In the genomic region with DNA sequence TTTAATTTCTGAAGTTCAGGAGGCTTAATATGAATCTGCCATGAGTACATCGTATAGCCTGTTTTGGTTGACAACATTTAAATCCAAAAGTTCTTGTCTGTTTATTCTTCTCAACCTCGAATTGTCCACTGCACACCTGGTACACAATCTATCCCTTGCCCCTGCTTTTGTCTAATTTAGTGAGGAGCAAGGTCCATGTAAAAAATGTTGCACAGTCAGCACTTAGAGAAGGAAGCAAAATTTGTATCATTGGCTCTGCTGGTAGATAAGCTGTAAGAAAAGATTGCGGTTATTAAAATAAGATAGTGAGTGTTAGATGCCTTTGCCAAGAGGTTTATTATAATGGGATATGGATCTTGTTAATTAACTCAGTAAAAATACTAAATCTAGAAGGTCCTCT, we compare ENCODE assay signal across 4 cellular contexts.
TF ChIP-seq lines count a peak whose summit lies in the region.

No MANE protein-coding gene starts in this region.

TF ChIP-seq in A549, 52 proteins besides CTCF, POLR2A, EP300 and RAD21:
- peak; percentile 80 for TF ChIP-seq MAFK (IDR thresholded peaks at IDR 0.05; ENCODE audit: partially characterized antibody)
- no peak for TF ChIP-seq ZFP36 (IDR thresholded peaks at IDR 0.05; ENCODE audit: borderline replicate concordance, partially characterized antibody)

TF ChIP-seq in H1, 55 proteins besides CTCF, POLR2A, EP300 and RAD21:
- no peak for TF ChIP-seq BRCA1 (IDR thresholded peaks at IDR 0.05; ENCODE audit: low read depth, low read length)
- TF ChIP-seq MAFK (IDR thresholded peaks at IDR 0.05; ENCODE audit: low read depth, low read length), result peak; percentile 60
- TF ChIP-seq NRF1 (IDR thresholded peaks at IDR 0.05; ENCODE audit: low read depth, low read length), result no peak
- TF ChIP-seq RXRA (IDR thresholded peaks at IDR 0.05; ENCODE audit: insufficient read depth, low read depth, low read length), result no peak
- TF ChIP-seq KDM5A (IDR thresholded peaks at IDR 0.05; ENCODE audit: low read length), result no peak

TF ChIP-seq in HepG2, 621 proteins besides CTCF, POLR2A, EP300 and RAD21:
- TF ChIP-seq MAFF (IDR thresholded peaks at IDR 0.05; ENCODE audit: low read depth, low read length) (peak; percentile 91), MAFK (conservative IDR thresholded peaks at IDR 0.05 in 1 of 2, IDR thresholded peaks at IDR 0.05 in 1 of 2; ENCODE audit: low read length in 2 of 2) (peak; percentile 86 to 93)
- TF ChIP-seq, protein P1, sequence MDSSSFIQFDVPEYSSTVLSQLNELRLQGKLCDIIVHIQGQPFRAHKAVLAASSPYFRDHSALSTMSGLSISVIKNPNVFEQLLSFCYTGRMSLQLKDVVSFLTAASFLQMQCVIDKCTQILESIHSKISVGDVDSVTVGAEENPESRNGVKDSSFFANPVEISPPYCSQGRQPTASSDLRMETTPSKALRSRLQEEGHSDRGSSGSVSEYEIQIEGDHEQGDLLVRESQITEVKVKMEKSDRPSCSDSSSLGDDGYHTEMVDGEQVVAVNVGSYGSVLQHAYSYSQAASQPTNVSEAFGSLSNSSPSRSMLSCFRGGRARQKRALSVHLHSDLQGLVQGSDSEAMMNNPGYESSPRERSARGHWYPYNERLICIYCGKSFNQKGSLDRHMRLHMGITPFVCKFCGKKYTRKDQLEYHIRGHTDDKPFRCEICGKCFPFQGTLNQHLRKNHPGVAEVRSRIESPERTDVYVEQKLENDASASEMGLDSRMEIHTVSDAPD (CRISPR knock-in tag; IDR thresholded peaks at IDR 0.05), result no peak

TF ChIP-seq in GM23338, 12 proteins besides CTCF, POLR2A, EP300 and RAD21:
- TF ChIP-seq CREB1 (CRISPR knock-in tag; IDR thresholded peaks at IDR 0.05; ENCODE audit: low read depth) (no peak), STAT1 (IDR thresholded peaks at IDR 0.05; ENCODE audit: unreplicated experiment) (no peak), ZNF331 (CRISPR knock-in tag; IDR thresholded peaks at IDR 0.05; ENCODE audit: low read depth) (no peak), ZNF114 (CRISPR knock-in tag; IDR thresholded peaks at IDR 0.05) (no peak), NANOG (IDR thresholded peaks at IDR 0.05; ENCODE audit: borderline replicate concordance) (no peak), POLR2AphosphoS5 (IDR thresholded peaks at IDR 0.05; ENCODE audit: low read depth) (no peak), JUNB (IDR thresholded peaks at IDR 0.05; ENCODE audit: unreplicated experiment) (no peak), EZH2phosphoT487 (IDR thresholded peaks at IDR 0.05; ENCODE audit: unreplicated experiment) (no peak), EZH2 (IDR thresholded peaks at IDR 0.05; ENCODE audit: low read depth, unreplicated experiment) (no peak)
- TF ChIP-seq, protein P2, sequence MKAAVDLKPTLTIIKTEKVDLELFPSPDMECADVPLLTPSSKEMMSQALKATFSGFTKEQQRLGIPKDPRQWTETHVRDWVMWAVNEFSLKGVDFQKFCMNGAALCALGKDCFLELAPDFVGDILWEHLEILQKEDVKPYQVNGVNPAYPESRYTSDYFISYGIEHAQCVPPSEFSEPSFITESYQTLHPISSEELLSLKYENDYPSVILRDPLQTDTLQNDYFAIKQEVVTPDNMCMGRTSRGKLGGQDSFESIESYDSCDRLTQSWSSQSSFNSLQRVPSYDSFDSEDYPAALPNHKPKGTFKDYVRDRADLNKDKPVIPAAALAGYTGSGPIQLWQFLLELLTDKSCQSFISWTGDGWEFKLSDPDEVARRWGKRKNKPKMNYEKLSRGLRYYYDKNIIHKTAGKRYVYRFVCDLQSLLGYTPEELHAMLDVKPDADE (IDR thresholded peaks at IDR 0.05), result no peak
- TF ChIP-seq, protein P3, sequence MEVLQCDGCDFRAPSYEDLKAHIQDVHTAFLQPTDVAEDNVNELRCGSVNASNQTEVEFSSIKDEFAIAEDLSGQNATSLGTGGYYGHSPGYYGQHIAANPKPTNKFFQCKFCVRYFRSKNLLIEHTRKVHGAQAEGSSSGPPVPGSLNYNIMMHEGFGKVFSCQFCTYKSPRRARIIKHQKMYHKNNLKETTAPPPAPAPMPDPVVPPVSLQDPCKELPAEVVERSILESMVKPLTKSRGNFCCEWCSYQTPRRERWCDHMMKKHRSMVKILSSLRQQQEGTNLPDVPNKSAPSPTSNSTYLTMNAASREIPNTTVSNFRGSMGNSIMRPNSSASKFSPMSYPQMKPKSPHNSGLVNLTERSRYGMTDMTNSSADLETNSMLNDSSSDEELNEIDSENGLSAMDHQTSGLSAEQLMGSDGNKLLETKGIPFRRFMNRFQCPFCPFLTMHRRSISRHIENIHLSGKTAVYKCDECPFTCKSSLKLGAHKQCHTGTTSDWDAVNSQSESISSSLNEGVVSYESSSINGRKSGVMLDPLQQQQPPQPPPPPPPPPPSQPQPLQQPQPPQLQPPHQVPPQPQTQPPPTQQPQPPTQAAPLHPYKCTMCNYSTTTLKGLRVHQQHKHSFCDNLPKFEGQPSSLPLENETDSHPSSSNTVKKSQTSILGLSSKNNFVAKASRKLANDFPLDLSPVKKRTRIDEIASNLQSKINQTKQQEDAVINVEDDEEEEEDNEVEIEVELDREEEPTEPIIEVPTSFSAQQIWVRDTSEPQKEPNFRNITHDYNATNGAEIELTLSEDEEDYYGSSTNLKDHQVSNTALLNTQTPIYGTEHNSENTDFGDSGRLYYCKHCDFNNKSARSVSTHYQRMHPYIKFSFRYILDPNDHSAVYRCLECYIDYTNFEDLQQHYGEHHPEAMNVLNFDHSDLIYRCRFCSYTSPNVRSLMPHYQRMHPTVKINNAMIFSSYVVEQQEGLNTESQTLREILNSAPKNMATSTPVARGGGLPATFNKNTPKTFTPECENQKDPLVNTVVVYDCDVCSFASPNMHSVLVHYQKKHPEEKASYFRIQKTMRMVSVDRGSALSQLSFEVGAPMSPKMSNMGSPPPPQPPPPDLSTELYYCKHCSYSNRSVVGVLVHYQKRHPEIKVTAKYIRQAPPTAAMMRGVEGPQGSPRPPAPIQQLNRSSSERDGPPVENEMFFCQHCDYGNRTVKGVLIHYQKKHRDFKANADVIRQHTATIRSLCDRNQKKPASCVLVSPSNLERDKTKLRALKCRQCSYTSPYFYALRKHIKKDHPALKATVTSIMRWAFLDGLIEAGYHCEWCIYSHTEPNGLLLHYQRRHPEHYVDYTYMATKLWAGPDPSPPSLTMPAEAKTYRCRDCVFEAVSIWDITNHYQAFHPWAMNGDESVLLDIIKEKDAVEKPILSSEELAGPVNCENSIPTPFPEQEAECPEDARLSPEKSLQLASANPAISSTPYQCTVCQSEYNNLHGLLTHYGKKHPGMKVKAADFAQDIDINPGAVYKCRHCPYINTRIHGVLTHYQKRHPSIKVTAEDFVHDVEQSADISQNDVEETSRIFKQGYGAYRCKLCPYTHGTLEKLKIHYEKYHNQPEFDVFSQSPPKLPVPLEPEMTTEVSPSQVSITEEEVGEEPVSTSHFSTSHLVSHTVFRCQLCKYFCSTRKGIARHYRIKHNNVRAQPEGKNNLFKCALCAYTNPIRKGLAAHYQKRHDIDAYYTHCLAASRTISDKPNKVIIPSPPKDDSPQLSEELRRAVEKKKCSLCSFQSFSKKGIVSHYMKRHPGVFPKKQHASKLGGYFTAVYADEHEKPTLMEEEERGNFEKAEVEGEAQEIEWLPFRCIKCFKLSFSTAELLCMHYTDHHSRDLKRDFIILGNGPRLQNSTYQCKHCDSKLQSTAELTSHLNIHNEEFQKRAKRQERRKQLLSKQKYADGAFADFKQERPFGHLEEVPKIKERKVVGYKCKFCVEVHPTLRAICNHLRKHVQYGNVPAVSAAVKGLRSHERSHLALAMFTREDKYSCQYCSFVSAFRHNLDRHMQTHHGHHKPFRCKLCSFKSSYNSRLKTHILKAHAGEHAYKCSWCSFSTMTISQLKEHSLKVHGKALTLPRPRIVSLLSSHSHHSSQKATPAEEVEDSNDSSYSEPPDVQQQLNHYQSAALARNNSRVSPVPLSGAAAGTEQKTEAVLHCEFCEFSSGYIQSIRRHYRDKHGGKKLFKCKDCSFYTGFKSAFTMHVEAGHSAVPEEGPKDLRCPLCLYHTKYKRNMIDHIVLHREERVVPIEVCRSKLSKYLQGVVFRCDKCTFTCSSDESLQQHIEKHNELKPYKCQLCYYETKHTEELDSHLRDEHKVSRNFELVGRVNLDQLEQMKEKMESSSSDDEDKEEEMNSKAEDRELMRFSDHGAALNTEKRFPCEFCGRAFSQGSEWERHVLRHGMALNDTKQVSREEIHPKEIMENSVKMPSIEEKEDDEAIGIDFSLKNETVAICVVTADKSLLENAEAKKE (CRISPR knock-in tag; IDR thresholded peaks at IDR 0.05), result no peak
- TF ChIP-seq, protein P4, sequence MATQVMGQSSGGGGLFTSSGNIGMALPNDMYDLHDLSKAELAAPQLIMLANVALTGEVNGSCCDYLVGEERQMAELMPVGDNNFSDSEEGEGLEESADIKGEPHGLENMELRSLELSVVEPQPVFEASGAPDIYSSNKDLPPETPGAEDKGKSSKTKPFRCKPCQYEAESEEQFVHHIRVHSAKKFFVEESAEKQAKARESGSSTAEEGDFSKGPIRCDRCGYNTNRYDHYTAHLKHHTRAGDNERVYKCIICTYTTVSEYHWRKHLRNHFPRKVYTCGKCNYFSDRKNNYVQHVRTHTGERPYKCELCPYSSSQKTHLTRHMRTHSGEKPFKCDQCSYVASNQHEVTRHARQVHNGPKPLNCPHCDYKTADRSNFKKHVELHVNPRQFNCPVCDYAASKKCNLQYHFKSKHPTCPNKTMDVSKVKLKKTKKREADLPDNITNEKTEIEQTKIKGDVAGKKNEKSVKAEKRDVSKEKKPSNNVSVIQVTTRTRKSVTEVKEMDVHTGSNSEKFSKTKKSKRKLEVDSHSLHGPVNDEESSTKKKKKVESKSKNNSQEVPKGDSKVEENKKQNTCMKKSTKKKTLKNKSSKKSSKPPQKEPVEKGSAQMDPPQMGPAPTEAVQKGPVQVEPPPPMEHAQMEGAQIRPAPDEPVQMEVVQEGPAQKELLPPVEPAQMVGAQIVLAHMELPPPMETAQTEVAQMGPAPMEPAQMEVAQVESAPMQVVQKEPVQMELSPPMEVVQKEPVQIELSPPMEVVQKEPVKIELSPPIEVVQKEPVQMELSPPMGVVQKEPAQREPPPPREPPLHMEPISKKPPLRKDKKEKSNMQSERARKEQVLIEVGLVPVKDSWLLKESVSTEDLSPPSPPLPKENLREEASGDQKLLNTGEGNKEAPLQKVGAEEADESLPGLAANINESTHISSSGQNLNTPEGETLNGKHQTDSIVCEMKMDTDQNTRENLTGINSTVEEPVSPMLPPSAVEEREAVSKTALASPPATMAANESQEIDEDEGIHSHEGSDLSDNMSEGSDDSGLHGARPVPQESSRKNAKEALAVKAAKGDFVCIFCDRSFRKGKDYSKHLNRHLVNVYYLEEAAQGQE (IDR thresholded peaks at IDR 0.05; ENCODE audit: unreplicated experiment), result no peak
